1 cellular context compared by ENCODE assay signal in genomic region chr11:57500526-57500925, GRCh38.
TF ChIP-seq lines count a peak whose summit lies in the region.

No MANE protein-coding gene starts in this region.

TF ChIP-seq in WTC11, 78 proteins besides CTCF, POLR2A, EP300 and RAD21 (continued from another document):
- TF ChIP-seq ZNF425 (CRISPR knock-in tag; conservative IDR thresholded peaks at IDR 0.05) (no peak), RELA (CRISPR knock-in tag; IDR thresholded peaks at IDR 0.05; ENCODE audit: borderline replicate concordance) (no peak), KAT7 (CRISPR knock-in tag; IDR thresholded peaks at IDR 0.05; ENCODE audit: borderline replicate concordance) (no peak), JUN (CRISPR knock-in tag; IDR thresholded peaks at IDR 0.05) (no peak)
